ENCODE assay signal across 9 cellular contexts in genomic region chr6:73310503-73310845, GRCh38. TPM values are rescaled to one million over a fixed set of nuclear protein-coding genes. Genes with fewer than 3 reads are reported as not detected.
DNase-seq lines count a peak whose midpoint lies in the region; ATAC-seq, FAIRE-seq and TF ChIP-seq lines count a peak whose summit lies in the region.
"Not testable (repeated sequence)": the region's sequence is repeated elsewhere in the genome, so short reads cannot be mapped to it uniquely, and the experiment has no call there.
"Had no signal": no experiment of that assay in that cellular context is flagged by ENCODE, and none has a peak within 500 bp of the region (broad histone marks: within the 10 kb centered on the region; RNA-seq: fewer than 3 reads in every experiment).

No MANE protein-coding gene starts in this region.

- H3K4me2 ChIP-seq in H1 (ENCODE audit: insufficient read depth in 1 of 2, low read depth in 2 of 2, low read length in 2 of 2), result peak overlapping the region; percentile 75 to 97
- H3K4me2 ChIP-seq in neural cell (ENCODE audit: low read length), result not testable (repeated sequence)

- not testable (repeated sequence) for H2AFZ ChIP-seq in H1 (ENCODE audit: low read length); neural cell (ENCODE audit: low read depth, low read length)

- peaks cover 11% of the 10 kb centered on the region for H3K4me1 Mint-ChIP-seq in activated naive CD8-positive, alpha-beta T cell (ENCODE audit: low read depth)
- peaks cover 24% of the 10 kb centered on the region for H3K4me1 Mint-ChIP-seq in stimulated activated naive CD8-positive, alpha-beta T cell treated with anti-CD3 and anti-CD28 coated beads, Interleukin-15, amount 100 ng/mL, for 72 hours

- TF ChIP-seq POLR2A in H1 (IDR thresholded peaks at IDR 0.05; ENCODE audit: control extremely low read depth in 1 of 2, low read depth in 2 of 2, low read length in 2 of 2), result not testable (repeated sequence)

- H3K27ac ChIP-seq in HEK293 (ENCODE audit: extremely low read depth, low read depth, low read length) (peak overlapping the region; percentile 78; the same call in 1 of the 2 replicates), RWPE2 (ENCODE audit: poor library complexity, severe bottlenecking) (peak overlapping the region; percentile 58)
- not testable (repeated sequence) for H3K27ac ChIP-seq in H1 (ENCODE audit: low read depth, low read length); neural cell (ENCODE audit: low read length)

- not testable (repeated sequence) for TF ChIP-seq EP300 in H1 (IDR thresholded peaks at IDR 0.05; ENCODE audit: borderline replicate concordance in 1 of 2, low read depth in 2 of 2, low read length in 2 of 2); neural cell (conservative IDR thresholded peaks at IDR 0.05; ENCODE audit: poor library complexity, severe bottlenecking)

- not testable (repeated sequence) for H2BK15ac ChIP-seq in H1 (ENCODE audit: low read length)

- H3K23me2 ChIP-seq in H1 (ENCODE audit: low read depth, low read length), result not testable (repeated sequence)

- H3K4me1 ChIP-seq in BE2C; HEK293 (ENCODE audit: control insufficient read depth, insufficient read depth, low read length); RWPE2 (ENCODE audit: insufficient read depth, poor library complexity, severe bottlenecking); H1 (replicated peaks in 1 of 4; ENCODE audit: control insufficient read depth in 3 of 4, insufficient read depth in 4 of 4, low read length in 3 of 4); iPS-15b (ENCODE audit: control insufficient read depth, insufficient read depth, low read length): not testable (repeated sequence)

- DNase-seq in BE2C; RWPE2 (ENCODE audit: low spot score); H1 (ENCODE audit: low read depth in 1 of 2, low spot score in 2 of 2); stimulated activated naive CD8-positive, alpha-beta T cell treated with anti-CD3 and anti-CD28 coated beads, Interleukin-15, amount 100 ng/mL, for 72 hours: not testable (repeated sequence)

- H3K56ac ChIP-seq in H1 (replicated peaks; ENCODE audit: insufficient read length, low read depth, low read length), result not testable (repeated sequence)

- not testable (repeated sequence) for H3K4ac ChIP-seq in H1 (replicated peaks; ENCODE audit: insufficient read length, low read depth, low read length)

- H3K27ac Mint-ChIP-seq in activated naive CD8-positive, alpha-beta T cell, result not testable (repeated sequence)
- peak overlapping the region in 1 of 2 donors; percentile 94 for H3K27ac Mint-ChIP-seq in stimulated activated naive CD8-positive, alpha-beta T cell treated with anti-CD3 and anti-CD28 coated beads, Interleukin-15, amount 100 ng/mL, for 72 hours

- POLR2A ChIA-PET in HEK293 (lab: Yijun Ruan, JAX), result not testable (repeated sequence)
- POLR2A ChIA-PET in H1 (lab: Charles Lee; ENCODE audit: partially characterized antibody), result interaction anchor here (0.8 kb wide), 1 partner anchor 19 kb away, joined by 4 read pairs; no protein-coding TSS in a partner anchor

- H3K9me3 ChIP-seq in BE2C; HEK293 (ENCODE audit: control insufficient read depth, insufficient read depth, low read depth, low read length); RWPE2 (ENCODE audit: severe bottlenecking); H1 (ENCODE audit: insufficient read depth in 2 of 2, low read depth in 1 of 2, low read length in 1 of 2); iPS-15b (ENCODE audit: control insufficient read depth, insufficient read depth, low read length); neural cell (ENCODE audit: low read length): not testable (repeated sequence)

- H3K27me3 Mint-ChIP-seq in activated naive CD8-positive, alpha-beta T cell, result peaks cover 35% of the 10 kb centered on the region
- H3K27me3 Mint-ChIP-seq in stimulated activated naive CD8-positive, alpha-beta T cell treated with anti-CD3 and anti-CD28 coated beads, Interleukin-15, amount 100 ng/mL, for 72 hours, result peaks cover 67% of the 10 kb centered on the region

- peak overlapping the region; percentile 92 for H3K4me3 Mint-ChIP-seq in activated naive CD8-positive, alpha-beta T cell
- H3K4me3 Mint-ChIP-seq in stimulated activated naive CD8-positive, alpha-beta T cell treated with anti-CD3 and anti-CD28 coated beads, Interleukin-15, amount 100 ng/mL, for 72 hours, result peak overlapping the region; percentile 97

- not testable (repeated sequence) for TF ChIP-seq RAD21 in H1 (IDR thresholded peaks at IDR 0.05 in 1 of 2, conservative IDR thresholded peaks at IDR 0.05 in 1 of 2; ENCODE audit: low read depth in 2 of 2, low read length in 2 of 2); neural cell (conservative IDR thresholded peaks at IDR 0.05)

- FAIRE-seq in H1 (lab: Jason Lieb, UNC), result not testable (repeated sequence)

- H3K79me2 ChIP-seq in H1 (ENCODE audit: control insufficient read depth in 1 of 2, insufficient read depth in 2 of 2, low read length in 2 of 2); neural cell (replicated peaks; ENCODE audit: insufficient read depth, low read length): not testable (repeated sequence)

- H4K20me1 ChIP-seq in H1 (replicated peaks in 1 of 2; ENCODE audit: control insufficient read depth in 1 of 2, insufficient read depth in 2 of 2, low read length in 2 of 2); neural cell (ENCODE audit: insufficient read depth): not testable (repeated sequence)

- not testable (repeated sequence) for H3K9me2 ChIP-seq in neural cell (ENCODE audit: insufficient read depth, low read length)

- WGBS in H1 (ENCODE audit: extremely low coverage in 1 of 2, insufficient coverage in 1 of 2, insufficient read length in 1 of 2, insufficient replicate concordance in 2 of 2, low coverage in 1 of 2, low lambda C conversion rate in 2 of 2, missing lambda C conversion rate in 1 of 2), 2 experiments, result 65% methylated on average over 4 of the region's 4 CpGs; no CpG with 5 or more reads in 1 of the 2 experiments

- H3K27me3 ChIP-seq in BE2C; RWPE2 (ENCODE audit: insufficient read depth, poor library complexity, severe bottlenecking); H1 (replicated peaks in 1 of 4; ENCODE audit: control insufficient read depth in 3 of 4, extremely low read depth in 1 of 4, insufficient read depth in 3 of 4, low read length in 3 of 4); iPS-15b (ENCODE audit: control insufficient read depth, insufficient read depth, low read length); neural cell (ENCODE audit: insufficient read depth, low read depth, low read length): not testable (repeated sequence)

- CTCF ChIA-PET in HEK293 (lab: Yijun Ruan, JAX); H1 (lab: Charles Lee; ENCODE audit: partially characterized antibody): not testable (repeated sequence)

- H3F3A ChIP-seq in neural cell (ENCODE audit: insufficient read depth, low read length, poor library complexity, severe bottlenecking), result not testable (repeated sequence)

- not testable (repeated sequence) for H3K79me1 ChIP-seq in H1 (ENCODE audit: low read depth, low read length)

- not testable (repeated sequence) for H2AK5ac ChIP-seq in H1 (ENCODE audit: low read depth, low read length)

- H3K14ac ChIP-seq in H1 (ENCODE audit: insufficient read length), result not testable (repeated sequence)

- H3K4me3 ChIP-seq in BE2C (ENCODE audit: low read depth, low read length), result peak overlapping the region; percentile 90
- peak overlapping the region; percentile 53 for H3K4me3 ChIP-seq in HEK293 (ENCODE audit: low read depth, low read length)
- peak overlapping the region; percentile 53 for H3K4me3 ChIP-seq in RWPE2 (ENCODE audit: severe bottlenecking)
- H3K4me3 ChIP-seq in H1 (ENCODE audit: extremely low read depth in 1 of 4, insufficient read depth in 2 of 4, low read depth in 3 of 4, low read length in 4 of 4), result peak overlapping the region in 3 of 4 experiments; percentile 53 to 69 (median 59); a peak in 6 of 8 replicates
- peak overlapping the region; percentile 96 for H3K4me3 ChIP-seq in iPS-15b (ENCODE audit: low read depth, low read length)
- H3K4me3 ChIP-seq in neural cell (ENCODE audit: low read length), result peak overlapping the region; percentile 54

- H2BK120ac ChIP-seq in H1 (replicated peaks; ENCODE audit: low read depth, low read length), result not testable (repeated sequence)

- not testable (repeated sequence) for TF ChIP-seq CTCF in BE2C (IDR thresholded peaks at IDR 0.05; ENCODE audit: low read depth, low read length); HEK293 (tag by site-specific recombination; IDR thresholded peaks at IDR 0.05); H1 (IDR thresholded peaks at IDR 0.05; ENCODE audit: control extremely low read depth in 1 of 3, insufficient read depth in 1 of 3, low read depth in 1 of 3, low read length in 3 of 3); neural cell (IDR thresholded peaks at IDR 0.05; ENCODE audit: poor library complexity, severe bottlenecking)
- peak; percentile 44 for TF ChIP-seq CTCF in RWPE2 (IDR thresholded peaks at IDR 0.05; ENCODE audit: poor library complexity, severe bottlenecking)

- H3K36me3 Mint-ChIP-seq in activated naive CD8-positive, alpha-beta T cell, result not testable (repeated sequence)

- H2BK20ac ChIP-seq in H1 (ENCODE audit: low read length), result not testable (repeated sequence)

- H4K5ac ChIP-seq in H1 (ENCODE audit: insufficient read length, low read depth, low read length), result not testable (repeated sequence)

- not testable (repeated sequence) for H3K9ac ChIP-seq in H1 (replicated peaks in 1 of 4; ENCODE audit: extremely low read depth in 1 of 4, low read depth in 3 of 4, low read length in 3 of 4); iPS-15b (ENCODE audit: low read depth, low read length); neural cell (ENCODE audit: low read length)

- not testable (repeated sequence) for ATAC-seq in RWPE2 (ENCODE audit: low read depth); stimulated activated naive CD8-positive, alpha-beta T cell treated with anti-CD3 and anti-CD28 coated beads, Interleukin-15, amount 100 ng/mL, for 72 hours

- H2BK12ac ChIP-seq in H1 (ENCODE audit: low read depth, low read length), result not testable (repeated sequence)

- H3K36me3 ChIP-seq in BE2C; HEK293 (ENCODE audit: control insufficient read depth in 2 of 2, insufficient read depth in 1 of 2, low read length in 2 of 2); RWPE2 (ENCODE audit: low read depth); H1 (ENCODE audit: control insufficient read depth in 2 of 4, insufficient read depth in 4 of 4, low read length in 3 of 4); iPS-15b (ENCODE audit: control insufficient read depth, insufficient read depth, low read length); neural cell (ENCODE audit: insufficient read depth, low read length): not testable (repeated sequence)

- H4K8ac ChIP-seq in H1 (ENCODE audit: extremely low read depth, insufficient read depth, low read length), result not testable (repeated sequence)

- H2BK5ac ChIP-seq in H1 (ENCODE audit: low read depth, low read length), result not testable (repeated sequence)

- not testable (repeated sequence) for H3K18ac ChIP-seq in H1 (ENCODE audit: extremely low read depth, low read length)

- H3K23ac ChIP-seq in H1 (ENCODE audit: insufficient read length), result not testable (repeated sequence)

- not testable (repeated sequence) for H4K91ac ChIP-seq in H1 (replicated peaks; ENCODE audit: insufficient read length, low read length)

- not testable (repeated sequence) for H3K9me3 Mint-ChIP-seq in activated naive CD8-positive, alpha-beta T cell (ENCODE audit: low read depth); stimulated activated naive CD8-positive, alpha-beta T cell treated with anti-CD3 and anti-CD28 coated beads, Interleukin-15, amount 100 ng/mL, for 72 hours

RNA-seq across cellular contexts. Expression of gene DPPA5, which starts 43.6 kb away (rescaled TPM):
- not detected for polyA plus RNA-seq in BE2C (2012; ENCODE audit: insufficient read depth, insufficient read length, low read depth)
- 1.5 and 2.0 TPM in 2 replicates for total RNA-seq in H1 (2021; fragmentation: NEBNext Ultra II Directional; extraction: Animal tissue kit (Norgen Biotek cat#: 25700))
- 2.9 and 6.6 TPM in 2 replicates for polyA plus RNA-seq in H1 (2011; rRNA removed)
- 4.8 TPM for polyA plus RNA-seq in H1 (2011; cell fraction: cytosol; rRNA removed)
- polyA plus RNA-seq in H1 (2011; cell fraction: nucleus; rRNA removed), result 2.9 TPM
- polyA plus RNA-seq in H1 (2012, experiment 1 of 2), result 0.43 to 1.7 TPM (median 1.5 TPM) in 4 replicates
- polyA plus RNA-seq in H1 (2012, experiment 2 of 2), result 4.9 TPM
- polyA plus RNA-seq in H1 (2013, experiment 1 of 2), result 2.8 TPM
- 2.5 TPM for polyA plus RNA-seq in H1 (2013, experiment 2 of 2)
- 1.6 TPM in 1 of 2 replicates, not detected in the other for polyA minus RNA-seq in H1 (2011; rRNA and poly(A)+ RNA removed)
- not detected for polyA minus RNA-seq in H1 (2011; cell fraction: cytosol; rRNA and poly(A)+ RNA removed)
- polyA minus RNA-seq in H1 (2011; cell fraction: nucleus; rRNA and poly(A)+ RNA removed), result not detected
- polyA plus RNA-seq in neural cell, result not detected in 2 replicates
- not detected in 2 replicates for polyA minus RNA-seq in neural cell
- total RNA-seq: T-helper 2 cell treated with Interferon-gamma antibody and Interleukin-4, amounts not matched to agents 100 ng/mL and 5 ng/mL, for 36 hours had no signal

RNA-seq across cellular contexts. Expression of gene KHDC1, which starts 47.5 kb away (rescaled TPM):
- 6.9 TPM for polyA plus RNA-seq in BE2C (2012; ENCODE audit: insufficient read depth, insufficient read length, low read depth)
- 4.3 and 4.6 TPM in 2 replicates for total RNA-seq in H1 (2021; fragmentation: NEBNext Ultra II Directional; extraction: Animal tissue kit (Norgen Biotek cat#: 25700))
- polyA plus RNA-seq in H1 (2011; rRNA removed) (7.3 and 9.4 TPM in 2 replicates), neural cell (1.5 and 2.5 TPM in 2 replicates)
- polyA plus RNA-seq in H1 (2011; cell fraction: cytosol; rRNA removed), result 8.7 TPM
- 11.6 TPM for polyA plus RNA-seq in H1 (2011; cell fraction: nucleus; rRNA removed)
- polyA plus RNA-seq in H1 (2012, experiment 1 of 2), result 4.6 to 7.1 TPM (median 6.2 TPM) in 4 replicates
- polyA plus RNA-seq in H1 (2012, experiment 2 of 2), result 4.1 TPM
- 5.9 TPM for polyA plus RNA-seq in H1 (2013, experiment 1 of 2)
- 5.4 TPM for polyA plus RNA-seq in H1 (2013, experiment 2 of 2)
- polyA minus RNA-seq in H1 (2011; rRNA and poly(A)+ RNA removed), result 4.0 and 6.5 TPM in 2 replicates
- 6.2 TPM for polyA minus RNA-seq in H1 (2011; cell fraction: cytosol; rRNA and poly(A)+ RNA removed)
- polyA minus RNA-seq in H1 (2011; cell fraction: nucleus; rRNA and poly(A)+ RNA removed), result 16.7 TPM
- 0.97 TPM in 1 of 2 replicates, not detected in the other for polyA minus RNA-seq in neural cell

RNA-seq across cellular contexts. Expression of gene KHDC3L, which starts 52.0 kb away (rescaled TPM):
- not detected for polyA plus RNA-seq in BE2C (2012; ENCODE audit: insufficient read depth, insufficient read length, low read depth)
- 0.42 TPM in 1 of 2 replicates, not detected in the other for total RNA-seq in H1 (2021; fragmentation: NEBNext Ultra II Directional; extraction: Animal tissue kit (Norgen Biotek cat#: 25700))
- 0.11 TPM in 1 of 2 replicates, not detected in the other for polyA plus RNA-seq in H1 (2011; rRNA removed)
- polyA plus RNA-seq in H1 (2011; cell fraction: cytosol; rRNA removed), result 0.26 TPM
- polyA plus RNA-seq in H1 (2011; cell fraction: nucleus; rRNA removed), result not detected
- polyA plus RNA-seq in H1 (2012, experiment 1 of 2), result 0.19 TPM in 1 of 4 replicates, not detected in the others
- polyA plus RNA-seq in H1 (2012, experiment 2 of 2), result not detected
- 0.06 TPM for polyA plus RNA-seq in H1 (2013, experiment 1 of 2)
- polyA plus RNA-seq in H1 (2013, experiment 2 of 2), result 0.22 TPM
- polyA minus RNA-seq in H1 (2011; rRNA and poly(A)+ RNA removed), result not detected in 2 replicates
- not detected for polyA minus RNA-seq in H1 (2011; cell fraction: cytosol; rRNA and poly(A)+ RNA removed)
- polyA minus RNA-seq in H1 (2011; cell fraction: nucleus; rRNA and poly(A)+ RNA removed), result not detected
- polyA plus RNA-seq in neural cell, result 3.1 TPM in 1 of 2 replicates, not detected in the other
- polyA minus RNA-seq in neural cell, result not detected in 2 replicates
- total RNA-seq: T-helper 2 cell treated with Interferon-gamma antibody and Interleukin-4, amounts not matched to agents 100 ng/mL and 5 ng/mL, for 36 hours had no signal

RNA-seq across cellular contexts. Expression of gene OOEP, which starts 59.2 kb away (rescaled TPM):
- polyA plus RNA-seq in BE2C (2012; ENCODE audit: insufficient read depth, insufficient read length, low read depth), result not detected
- total RNA-seq in H1 (2021; fragmentation: NEBNext Ultra II Directional; extraction: Animal tissue kit (Norgen Biotek cat#: 25700)), result 0.41 TPM in 1 of 2 replicates, not detected in the other
- polyA plus RNA-seq in H1 (2011; rRNA removed) (0.20 and 0.55 TPM in 2 replicates), neural cell (not detected in 2 replicates)
- 0.30 TPM for polyA plus RNA-seq in H1 (2011; cell fraction: cytosol; rRNA removed)
- 0.50 TPM for polyA plus RNA-seq in H1 (2011; cell fraction: nucleus; rRNA removed)
- polyA plus RNA-seq in H1 (2012, experiment 1 of 2), result 0.19 to 0.43 TPM (median 0.33 TPM) in 3 of 4 replicates, not detected in the other
- polyA plus RNA-seq in H1 (2012, experiment 2 of 2), result not detected
- polyA plus RNA-seq in H1 (2013, experiment 1 of 2), result 0.24 TPM
- polyA plus RNA-seq in H1 (2013, experiment 2 of 2), result 0.39 TPM
- not detected in 2 replicates for polyA minus RNA-seq in H1 (2011; rRNA and poly(A)+ RNA removed)
- not detected for polyA minus RNA-seq in H1 (2011; cell fraction: cytosol; rRNA and poly(A)+ RNA removed)
- not detected for polyA minus RNA-seq in H1 (2011; cell fraction: nucleus; rRNA and poly(A)+ RNA removed)
- not detected in 2 replicates for polyA minus RNA-seq in neural cell
